In the genomic region with DNA sequence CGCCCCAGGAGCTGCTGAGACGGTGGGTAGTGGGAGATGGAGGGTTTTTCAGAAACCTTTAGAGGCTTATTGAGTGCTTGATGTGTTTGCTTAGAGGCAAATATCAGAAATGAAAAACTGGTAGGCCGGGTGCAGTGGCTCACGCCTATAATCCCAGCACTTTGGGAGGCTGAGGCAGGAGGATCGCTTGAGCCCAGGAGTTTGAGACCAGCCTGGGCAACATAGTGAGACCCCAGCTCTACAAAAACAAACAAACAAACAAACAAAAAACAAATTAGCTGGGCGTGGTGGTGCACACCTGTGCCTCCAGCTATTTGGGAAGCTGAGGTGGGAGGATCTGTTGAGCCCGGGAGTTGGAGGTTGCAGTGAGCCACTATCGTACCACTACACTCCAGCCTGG, we compare ENCODE assay signal across 8 cellular contexts. TPM values are rescaled to one million over a fixed set of nuclear protein-coding genes. Genes with fewer than 3 reads are reported as not detected.
"Had no signal": no experiment of that assay in that cellular context is flagged by ENCODE, and none has a peak within 500 bp of the region (broad histone marks: within the 10 kb centered on the region; RNA-seq: fewer than 3 reads in every experiment).

No MANE protein-coding gene starts in this region.

RNA-seq across cellular contexts. Expression of a gene that starts 5.2 kb away (rescaled TPM):
- total RNA-seq: PC-3, Peyer's patch, Right ventricle myocardium inferior, RPMI7951, SJCRH30, SJSA1, SK-MEL-5 had no signal
- polyA plus RNA-seq: SK-N-SH had no signal
